Comparison of ENCODE assay signal across 1 cellular context in genomic region chr12:53502331-53502730, GRCh38.
TF ChIP-seq lines count a peak whose summit lies in the region.

No MANE protein-coding gene starts in this region.

TF ChIP-seq in GM23338, 12 proteins besides CTCF, POLR2A, EP300 and RAD21 (continued from another document):
- TF ChIP-seq REST (IDR thresholded peaks at IDR 0.05; ENCODE audit: unreplicated experiment): no peak
- TF ChIP-seq ZNF114 (CRISPR knock-in tag; IDR thresholded peaks at IDR 0.05): no peak
- TF ChIP-seq NANOG (IDR thresholded peaks at IDR 0.05; ENCODE audit: borderline replicate concordance): no peak
- no peak for TF ChIP-seq STAT1 (IDR thresholded peaks at IDR 0.05; ENCODE audit: unreplicated experiment)
- TF ChIP-seq CREB1 (CRISPR knock-in tag; IDR thresholded peaks at IDR 0.05; ENCODE audit: low read depth): no peak
- no peak for TF ChIP-seq ZNF462 (CRISPR knock-in tag; IDR thresholded peaks at IDR 0.05)
- no peak for TF ChIP-seq EZH2phosphoT487 (IDR thresholded peaks at IDR 0.05; ENCODE audit: unreplicated experiment)
- TF ChIP-seq ZNF331 (CRISPR knock-in tag; IDR thresholded peaks at IDR 0.05; ENCODE audit: low read depth): no peak
- TF ChIP-seq POLR2AphosphoS5 (IDR thresholded peaks at IDR 0.05; ENCODE audit: low read depth): no peak
